1 cellular context compared by ENCODE assay signal in genomic region chr11:74084796-74085541, GRCh38.
TF ChIP-seq lines count a peak whose summit lies in the region.

No MANE protein-coding gene starts in this region.

TF ChIP-seq in HepG2, 621 proteins besides CTCF, POLR2A, EP300 and RAD21 (continued from another document and continues in another):
- TF ChIP-seq PRDM10 (CRISPR knock-in tag; IDR thresholded peaks at IDR 0.05; ENCODE audit: low read depth) (no peak), IKZF1 (IDR thresholded peaks at IDR 0.05) (no peak), HDAC2 (CRISPR knock-in tag; IDR thresholded peaks at IDR 0.05) (no peak; the same call in 1 of the 2 replicates), ZNF644 (CRISPR knock-in tag; IDR thresholded peaks at IDR 0.05; ENCODE audit: low read depth) (no peak), ZMAT5 (CRISPR knock-in tag; IDR thresholded peaks at IDR 0.05; ENCODE audit: borderline replicate concordance, low read depth) (no peak), ZNF788 (CRISPR knock-in tag; IDR thresholded peaks at IDR 0.05; ENCODE audit: borderline replicate concordance) (no peak; the same call in 1 of the 2 replicates), JDP2 (CRISPR knock-in tag; IDR thresholded peaks at IDR 0.05; ENCODE audit: borderline replicate concordance) (no peak), ZNF549 (CRISPR knock-in tag; IDR thresholded peaks at IDR 0.05) (no peak), BCL6 (CRISPR knock-in tag; IDR thresholded peaks at IDR 0.05) (no peak), ATF7 (IDR thresholded peaks at IDR 0.05) (no peak), ATF7 (CRISPR knock-in tag; IDR thresholded peaks at IDR 0.05) (no peak), ZNF546 (CRISPR knock-in tag; conservative IDR thresholded peaks at IDR 0.05) (no peak), ATF5 (CRISPR knock-in tag; IDR thresholded peaks at IDR 0.05; ENCODE audit: low read depth) (no peak), ETV6 (CRISPR knock-in tag; conservative IDR thresholded peaks at IDR 0.05) (no peak), KDM6A (CRISPR knock-in tag; IDR thresholded peaks at IDR 0.05; ENCODE audit: low read depth) (no peak), RELA (CRISPR knock-in tag; IDR thresholded peaks at IDR 0.05) (no peak), DNMT3B (CRISPR knock-in tag; conservative IDR thresholded peaks at IDR 0.05) (no peak), GABPB1 (CRISPR knock-in tag; IDR thresholded peaks at IDR 0.05) (no peak), ZNF263 (CRISPR knock-in tag; IDR thresholded peaks at IDR 0.05) (no peak), PLSCR1 (CRISPR knock-in tag; IDR thresholded peaks at IDR 0.05; ENCODE audit: borderline replicate concordance) (no peak), PTBP1 (IDR thresholded peaks at IDR 0.05; ENCODE audit: low read depth, low read length, poor library complexity, severe bottlenecking) (no peak), TEAD3 (CRISPR knock-in tag; optimal IDR thresholded peaks at IDR 0.05; ENCODE audit: borderline replicate concordance) (peak; percentile 96), ZNF12 (CRISPR knock-in tag; IDR thresholded peaks at IDR 0.05) (peak; percentile 70; the same call in 1 of the 2 replicates), ONECUT2 (CRISPR knock-in tag; IDR thresholded peaks at IDR 0.05) (no peak), MEF2D (CRISPR knock-in tag; IDR thresholded peaks at IDR 0.05) (no peak), ZNF740 (CRISPR knock-in tag; IDR thresholded peaks at IDR 0.05) (no peak), ZBED4 (CRISPR knock-in tag; IDR thresholded peaks at IDR 0.05; ENCODE audit: borderline replicate concordance) (no peak), SALL1 (CRISPR knock-in tag; IDR thresholded peaks at IDR 0.05) (peak; percentile 71), ADNP (CRISPR knock-in tag; IDR thresholded peaks at IDR 0.05) (no peak), ZNF318 (CRISPR knock-in tag; IDR thresholded peaks at IDR 0.05) (no peak), CEBPG (CRISPR knock-in tag; IDR thresholded peaks at IDR 0.05) (peak; percentile 81), TOPORS (CRISPR knock-in tag; IDR thresholded peaks at IDR 0.05) (no peak), FOXA1 (IDR thresholded peaks at IDR 0.05) (no peak), FOXA1 (CRISPR knock-in tag; IDR thresholded peaks at IDR 0.05) (no peak), YEATS2 (CRISPR knock-in tag; IDR thresholded peaks at IDR 0.05; ENCODE audit: borderline replicate concordance) (no peak), ZNF30 (CRISPR knock-in tag; IDR thresholded peaks at IDR 0.05) (no peak), DPF2 (CRISPR knock-in tag; IDR thresholded peaks at IDR 0.05; ENCODE audit: borderline replicate concordance, low read depth) (no peak; the same call in 1 of the 2 replicates), TRAFD1 (CRISPR knock-in tag; IDR thresholded peaks at IDR 0.05; ENCODE audit: borderline replicate concordance) (no peak), ZNF800 (CRISPR knock-in tag; IDR thresholded peaks at IDR 0.05) (0 out of 2 replicates have a peak, but pooled peaks have one; percentile 15), PLRG1 (conservative IDR thresholded peaks at IDR 0.05) (no peak), EHMT2 (IDR thresholded peaks at IDR 0.05; ENCODE audit: borderline replicate concordance, low read depth, low read length) (no peak)
